Comparison of ENCODE assay signal across 8 cellular contexts in the genomic region with DNA sequence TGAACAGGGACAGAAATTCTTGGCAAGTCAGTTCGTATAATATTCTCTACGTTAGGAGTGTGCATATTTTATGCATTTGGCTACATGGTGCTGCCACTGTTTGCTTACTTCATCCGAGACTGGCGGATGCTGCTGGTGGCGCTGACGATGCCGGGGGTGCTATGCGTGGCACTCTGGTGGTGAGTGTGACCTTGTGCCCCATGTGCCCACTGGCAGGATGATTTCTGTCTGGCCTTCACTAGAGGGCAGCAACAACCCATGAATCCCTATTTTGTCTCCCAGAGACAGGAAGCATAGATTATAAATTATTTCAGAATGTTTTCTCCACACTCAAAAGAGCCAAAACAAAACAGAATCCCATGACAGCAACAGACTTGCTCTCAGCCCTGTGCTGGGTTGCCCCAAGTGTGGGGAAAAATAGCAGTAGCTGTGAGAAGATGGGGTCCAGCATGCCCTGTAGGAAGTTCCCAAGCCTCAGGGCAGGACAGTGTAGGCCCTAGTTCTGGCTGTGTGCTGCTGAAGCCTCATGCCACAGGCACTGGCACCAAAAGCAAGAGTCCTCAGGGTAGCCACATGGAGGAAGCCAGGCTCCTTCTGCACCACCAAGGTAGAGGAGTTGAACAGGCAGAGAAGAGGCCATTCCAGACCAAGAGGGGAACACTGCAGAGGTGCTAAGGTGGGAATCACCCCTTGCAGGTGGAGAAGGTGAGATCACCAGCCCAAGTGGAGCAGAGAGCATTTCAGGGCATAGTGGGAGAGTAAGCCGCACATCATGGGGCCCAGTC. TPM values are rescaled to one million over a fixed set of nuclear protein-coding genes. Genes with fewer than 3 reads are reported as not detected.
DNase-seq lines count a peak whose midpoint lies in the region; ATAC-seq, FAIRE-seq and TF ChIP-seq lines count a peak whose summit lies in the region.

No MANE protein-coding gene starts in this region.

- CTCF ChIA-PET in activated CD8-positive, alpha-beta memory T cell treated with anti-CD3 and anti-CD28 coated beads, Interleukin-2, amount 10 ng/mL, durations not matched to agents 7 days and 5 days (lab: Charles Lee): interaction anchor here (1.0 to 10.7 kb wide), 28 partner anchors 10 to 478 kb away, joined by 3 to 328 read pairs (median 6); partner anchors contain the start of genes IRF1 and SLC22A4

- no peak overlapping the region for H3K4me3 Mint-ChIP-seq in activated CD8-positive, alpha-beta memory T cell treated with anti-CD3 and anti-CD28 coated beads, Interleukin-2, amount 10 ng/mL, durations not matched to agents 7 days and 5 days

- ATAC-seq in GM19463 (IDR thresholded peaks at IDR 0.05; ENCODE audit: unreplicated experiment): peak; percentile 48
- peak; percentile 60 for ATAC-seq in activated CD8-positive, alpha-beta memory T cell treated with anti-CD3 and anti-CD28 coated beads, Interleukin-2, amount 10 ng/mL, durations not matched to agents 7 days and 5 days

- no peaks in the 10 kb centered on the region for H3K27me3 Mint-ChIP-seq in activated CD8-positive, alpha-beta memory T cell treated with anti-CD3 and anti-CD28 coated beads, Interleukin-2, amount 10 ng/mL, durations not matched to agents 7 days and 5 days

- H3K9me3 Mint-ChIP-seq in activated CD8-positive, alpha-beta memory T cell treated with anti-CD3 and anti-CD28 coated beads, Interleukin-2, amount 10 ng/mL, durations not matched to agents 7 days and 5 days (ENCODE audit: low read depth): no peaks in the 10 kb centered on the region

- H3K4me1 Mint-ChIP-seq in activated CD8-positive, alpha-beta memory T cell treated with anti-CD3 and anti-CD28 coated beads, Interleukin-2, amount 10 ng/mL, durations not matched to agents 7 days and 5 days: peaks cover 47% of the 10 kb centered on the region

- peak overlapping the region; percentile 10; the same call in 1 of the 2 replicates for H3K27ac ChIP-seq in C4-2B

- DNase-seq in NCI-H69 (lab: John Stamatoyannopoulos, UW): peak; percentile 56
- DNase-seq in activated CD8-positive, alpha-beta memory T cell treated with anti-CD3 and anti-CD28 coated beads, Interleukin-2, amount 10 ng/mL, durations not matched to agents 7 days and 5 days: peak; percentile 76
- peak; percentile 82 for DNase-seq in myocyte (ENCODE audit: low read depth)
- peak; percentile 58 for DNase-seq in stimulated activated naive CD4-positive, alpha-beta T cell treated with Interleukin-2 at 50 U/mL for 16 hours (lab: John Stamatoyannopoulos, UW)
- DNase-seq in NCI-H1048 (lab: John Stamatoyannopoulos, UW): no peak

- FAIRE-seq in endometrium (lab: Jason Lieb, UNC): peak; percentile 35

- H3K27ac Mint-ChIP-seq in activated CD8-positive, alpha-beta memory T cell treated with anti-CD3 and anti-CD28 coated beads, Interleukin-2, amount 10 ng/mL, durations not matched to agents 7 days and 5 days: peak overlapping the region; percentile 82

- TF ChIP-seq CTCF in C4-2B (conservative IDR thresholded peaks at IDR 0.05): peak; percentile 86

- no peaks in the 10 kb centered on the region for H3K36me3 Mint-ChIP-seq in activated CD8-positive, alpha-beta memory T cell treated with anti-CD3 and anti-CD28 coated beads, Interleukin-2, amount 10 ng/mL, durations not matched to agents 7 days and 5 days

RNA-seq across cellular contexts. Expression of gene SLC22A5, which starts 16.0 kb away (rescaled TPM):
- 1 to 10 TPM; 3.9 to 4.5 TPM for total RNA-seq in activated CD8-positive, alpha-beta memory T cell treated with anti-CD3 and anti-CD28 coated beads, Interleukin-2, amount 10 ng/mL, durations not matched to agents 7 days and 5 days
- 4.8 and 13.4 TPM in 2 replicates for total RNA-seq in myocyte
- polyA plus RNA-seq in myocyte (2012): 13.1 TPM
